ENCODE assay signal across 26 cellular contexts in genomic region chr3:190084983-190085382, GRCh38. TPM values are rescaled to one million over a fixed set of nuclear protein-coding genes. Genes with fewer than 3 reads are reported as not detected.
"Had no signal": no experiment of that assay in that cellular context is flagged by ENCODE, and none has a peak within 500 bp of the region (broad histone marks: within the 10 kb centered on the region; RNA-seq: fewer than 3 reads in every experiment).

No MANE protein-coding gene starts in this region.

- H3K27ac ChIP-seq: coronary artery, esophagus muscularis mucosa, heart right ventricle, left lung, neutrophil, parathyroid adenoma, right lobe of liver, thoracic aorta, tibial nerve, upper lobe of left lung, uterus had no signal

- H3K4me3 ChIP-seq: coronary artery, esophagus muscularis mucosa, heart right ventricle, left lung, right lobe of liver, thoracic aorta, tibial nerve, upper lobe of left lung, uterus had no signal

- H3K4me3 Mint-ChIP-seq: naive thymus-derived CD8-positive, alpha-beta T cell; neural crest cell; stimulated activated naive B cell treated with anti-CD40 and anti-IgM and Interleukin-4, amounts not matched to agents 10 μg/mL and 1 μg/mL and 100 μg/mL, for 72 hours; stimulated activated naive CD8-positive, alpha-beta T cell treated with anti-CD3 and anti-CD28 coated beads, Interleukin-15, Interleukin-2, amounts not matched to agents 100 ng/mL and 50 ng/mL, for 24 hours had no signal

- H3K4me1 ChIP-seq: esophagus muscularis mucosa, heart right ventricle, left lung, parathyroid adenoma, right lobe of liver, tibial nerve, upper lobe of left lung, uterus had no signal

- H3K36me3 ChIP-seq: esophagus muscularis mucosa, heart right ventricle, left lung, neutrophil, right lobe of liver, thoracic aorta, tibial nerve, upper lobe of left lung, uterus had no signal

- H3K36me3 Mint-ChIP-seq: naive thymus-derived CD8-positive, alpha-beta T cell; stimulated activated naive B cell treated with anti-CD40 and anti-IgM and Interleukin-4, amounts not matched to agents 10 μg/mL and 1 μg/mL and 100 μg/mL, for 72 hours had no signal

- DNase-seq: dermis blood vessel endothelial cell; effector memory CD4-positive, alpha-beta T cell; foreskin melanocyte; glutamatergic neuron; heart right ventricle; hippocampal formation; left cardiac atrium; left lung; mesenchymal stem cell; naive thymus-derived CD8-positive, alpha-beta T cell; right lobe of liver; small intestine; stimulated activated CD4-positive, alpha-beta T cell treated with anti-CD3 and anti-CD28 coated beads, Interleukin-15, amount 100 ng/mL, for 24 hours; stimulated activated CD4-positive, alpha-beta T cell treated with anti-CD3 and anti-CD28 coated beads, Interleukin-2, amount 100 ng/mL, for 48 hours; stimulated activated naive B cell treated with anti-CD40 and anti-IgM and Interleukin-4, amounts not matched to agents 10 μg/mL and 1 μg/mL and 100 μg/mL, for 72 hours; upper lobe of left lung; uterus had no signal

- H3K4me1 Mint-ChIP-seq: naive thymus-derived CD8-positive, alpha-beta T cell; stimulated activated naive B cell treated with anti-CD40 and anti-IgM and Interleukin-4, amounts not matched to agents 10 μg/mL and 1 μg/mL and 100 μg/mL, for 72 hours had no signal

- H3K9me3 Mint-ChIP-seq: naive thymus-derived CD8-positive, alpha-beta T cell; neural crest cell; stimulated activated naive B cell treated with anti-CD40 and anti-IgM and Interleukin-4, amounts not matched to agents 10 μg/mL and 1 μg/mL and 100 μg/mL, for 72 hours had no signal

- H3K9me3 ChIP-seq: esophagus muscularis mucosa, heart right ventricle, left lung, neutrophil, right lobe of liver, thoracic aorta, tibial nerve, upper lobe of left lung, uterus had no signal

- H3K27me3 Mint-ChIP-seq: progenitor cell of endocrine pancreas; stimulated activated naive B cell treated with anti-CD40 and anti-IgM and Interleukin-4, amounts not matched to agents 10 μg/mL and 1 μg/mL and 100 μg/mL, for 72 hours had no signal

- ATAC-seq: heart right ventricle; left cardiac atrium; left lung; naive thymus-derived CD8-positive, alpha-beta T cell; right lobe of liver; stimulated activated naive B cell treated with anti-CD40 and anti-IgM and Interleukin-4, amounts not matched to agents 10 μg/mL and 1 μg/mL and 100 μg/mL, for 72 hours had no signal

- H3K27ac Mint-ChIP-seq: naive thymus-derived CD8-positive, alpha-beta T cell; progenitor cell of endocrine pancreas; stimulated activated naive B cell treated with anti-CD40 and anti-IgM and Interleukin-4, amounts not matched to agents 10 μg/mL and 1 μg/mL and 100 μg/mL, for 72 hours; stimulated activated naive CD8-positive, alpha-beta T cell treated with anti-CD3 and anti-CD28 coated beads, Interleukin-15, Interleukin-2, amounts not matched to agents 100 ng/mL and 50 ng/mL, for 24 hours had no signal

RNA-seq across cellular contexts. Expression of gene P3H2, which starts 35.7 kb away (rescaled TPM):
- total RNA-seq: naive thymus-derived CD8-positive, alpha-beta T cell had no signal
